In the genomic region with DNA sequence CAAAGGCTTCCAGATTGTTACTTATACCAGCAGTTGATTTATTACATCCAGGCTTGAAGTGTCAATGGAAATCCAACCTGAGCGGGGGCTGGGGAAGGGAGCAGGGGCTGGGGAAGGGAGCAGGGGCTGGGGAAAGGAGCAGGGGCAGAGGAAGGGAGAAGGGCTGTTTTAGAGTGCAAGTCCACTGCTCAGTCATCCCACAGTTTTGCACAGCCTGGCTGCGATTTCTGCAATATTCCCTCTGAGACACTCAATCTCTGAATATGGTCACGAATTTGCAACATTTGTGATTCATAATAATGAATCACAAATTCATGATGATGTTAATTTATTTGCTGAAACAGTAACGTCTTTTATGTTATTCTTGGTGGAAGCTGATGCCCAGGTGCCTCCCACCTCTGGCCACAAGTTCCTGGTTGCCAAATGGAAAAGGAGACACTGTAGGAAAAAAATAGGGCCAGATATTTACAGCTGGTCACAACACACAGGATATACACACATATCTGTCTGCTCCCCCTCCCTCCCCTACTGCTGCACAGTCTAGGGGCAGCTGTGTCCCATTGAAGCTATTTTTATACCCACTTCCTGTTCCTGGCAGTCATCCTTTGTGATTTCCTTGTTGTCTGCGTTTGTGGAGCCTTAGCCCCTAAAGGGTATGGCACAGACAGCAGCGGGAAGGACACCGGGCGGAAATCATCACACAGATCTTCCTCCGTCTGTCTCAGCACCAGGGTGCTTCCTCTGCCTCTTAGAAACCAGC, we compare ENCODE assay signal across 11 cellular contexts.
DNase-seq lines count a peak whose midpoint lies in the region; ATAC-seq, FAIRE-seq and TF ChIP-seq lines count a peak whose summit lies in the region.
"Had no signal": no experiment of that assay in that cellular context is flagged by ENCODE, and none has a peak within 500 bp of the region (broad histone marks: within the 10 kb centered on the region; RNA-seq: fewer than 3 reads in every experiment).

No MANE protein-coding gene starts in this region.

- H3K36me3 ChIP-seq in fibroblast of lung (ENCODE audit: control insufficient read depth, insufficient read depth, low read length) (no peaks in the 10 kb centered on the region), trophoblast cell (ENCODE audit: control insufficient read depth in 1 of 2, insufficient read depth in 2 of 2, low read length in 2 of 2) (no peaks in the 10 kb centered on the region)

- no peak overlapping the region for H2AK5ac ChIP-seq in trophoblast cell (ENCODE audit: low read length)

- WGBS in trophoblast cell (ENCODE audit: extremely low coverage, insufficient coverage, insufficient read length): no CpG with 5 or more reads among the region's 9 CpGs

- no peak overlapping the region for H3K4me3 ChIP-seq in fibroblast of lung (replicated peaks in 1 of 4; ENCODE audit: control extremely low read depth in 1 of 4, insufficient read depth in 1 of 4, low read depth in 3 of 4, low read length in 4 of 4)
- H3K4me3 ChIP-seq in trophoblast cell (ENCODE audit: low read depth, low read length): no peak overlapping the region
- H3K4me3 ChIP-seq: dorsolateral prefrontal cortex had no signal

- peaks cover 12% of the 10 kb centered on the region for H3K79me1 ChIP-seq in trophoblast cell (ENCODE audit: low read length)

- H3K79me2 ChIP-seq in fibroblast of lung (ENCODE audit: control insufficient read depth, insufficient read depth, low read length) (no peaks in the 10 kb centered on the region), trophoblast cell (ENCODE audit: control insufficient read depth, insufficient read depth, low read length, poor library complexity) (no peaks in the 10 kb centered on the region)

- no peak for ATAC-seq in GM18511 (IDR thresholded peaks at IDR 0.05; ENCODE audit: unreplicated experiment)

- H4K8ac ChIP-seq in trophoblast cell (ENCODE audit: low read depth, low read length): no peak overlapping the region

- peak overlapping the region; percentile 21 for H2AFZ ChIP-seq in fibroblast of lung (ENCODE audit: low read length)
- no peak overlapping the region for H2AFZ ChIP-seq in trophoblast cell (ENCODE audit: insufficient read depth, low read length, poor library complexity)

- DNase-seq in GM03348 (ENCODE audit: low spot score) (peak; percentile 43), NCI-H345 (lab: John Stamatoyannopoulos, UW) (peak; percentile 57), fibroblast of lung (ENCODE audit: low read depth in 2 of 2) (peak; percentile 33 to 71), trophoblast cell (no peak), NCI-H1048 (lab: John Stamatoyannopoulos, UW) (no peak), RCC 7860 (ENCODE audit: low spot score) (no peak)
- DNase-seq in stimulated activated CD4-positive, alpha-beta T cell treated with anti-CD3 and anti-CD28 coated beads, Interleukin-1b, Interleukin-23, amount 100 ng/mL, for 48 hours: no peak
- DNase-seq: activated gamma-delta T cell, dorsolateral prefrontal cortex had no signal

- H3K4me1 ChIP-seq in fibroblast of lung (ENCODE audit: control insufficient read depth, extremely low read depth, insufficient read depth, low read length) (peaks cover 4% of the 10 kb centered on the region), trophoblast cell (ENCODE audit: control insufficient read depth in 1 of 2, insufficient read depth in 2 of 2, low read length in 2 of 2) (peaks cover 9 to 16% of the 10 kb centered on the region in 2 experiments)

- H3K27me3 ChIP-seq in fibroblast of lung (ENCODE audit: control insufficient read depth, insufficient read depth, low read length): peaks cover 3% of the 10 kb centered on the region
- no peaks in the 10 kb centered on the region for H3K27me3 ChIP-seq in trophoblast cell (ENCODE audit: insufficient read depth, low read length)
- H3K27me3 ChIP-seq: dorsolateral prefrontal cortex had no signal

- H3K9ac ChIP-seq in fibroblast of lung (ENCODE audit: insufficient read depth, low read length) (no peak overlapping the region), trophoblast cell (ENCODE audit: low read length) (no peak overlapping the region)

- H3K14ac ChIP-seq in trophoblast cell (ENCODE audit: low read length): no peak overlapping the region

- no peak overlapping the region for H3K23ac ChIP-seq in trophoblast cell (ENCODE audit: low read length)

- no peak overlapping the region for H3K18ac ChIP-seq in trophoblast cell (ENCODE audit: low read length)

- H2BK12ac ChIP-seq in trophoblast cell (ENCODE audit: low read length): no peak overlapping the region

- no peak overlapping the region for H2BK5ac ChIP-seq in trophoblast cell (ENCODE audit: low read depth, low read length, poor library complexity)

- H4K20me1 ChIP-seq in fibroblast of lung (ENCODE audit: control insufficient read depth, extremely low read depth, insufficient read depth, low read length): no peaks in the 10 kb centered on the region

- FAIRE-seq in RCC 7860 (lab: Jason Lieb, UNC): no peak
- FAIRE-seq: G401.6 had no signal

- no peaks in the 10 kb centered on the region for H3K9me3 ChIP-seq in fibroblast of lung (ENCODE audit: control insufficient read depth, insufficient read depth, low read depth, low read length)
- H3K9me3 ChIP-seq in trophoblast cell (ENCODE audit: insufficient read depth, low read depth, low read length): no peaks in the 10 kb centered on the region

- H4K12ac ChIP-seq in trophoblast cell (ENCODE audit: low read depth, low read length): no peak overlapping the region

- peak overlapping the region; percentile 38 for H3K4me2 ChIP-seq in fibroblast of lung (ENCODE audit: extremely low read depth, insufficient read depth, low read length)
- no peak overlapping the region for H3K4me2 ChIP-seq in trophoblast cell (ENCODE audit: low read length)

- no peak overlapping the region for H2BK120ac ChIP-seq in trophoblast cell (ENCODE audit: insufficient read depth, low read length, poor library complexity)

- H3K27ac ChIP-seq in fibroblast of lung (ENCODE audit: insufficient read depth, low read length) (no peak overlapping the region), trophoblast cell (ENCODE audit: low read depth, low read length) (peak overlapping the region; percentile 60)

- H3K4ac ChIP-seq in trophoblast cell (ENCODE audit: low read depth, low read length): no peak overlapping the region

- no peak for TF ChIP-seq CTCF in fibroblast of lung (conservative IDR thresholded peaks at IDR 0.05 in 1 of 2, IDR thresholded peaks at IDR 0.05 in 1 of 2; ENCODE audit: low read depth in 1 of 2, low read length in 2 of 2)

- H4K91ac ChIP-seq in trophoblast cell (ENCODE audit: low read depth, low read length): no peak overlapping the region

Comparison
In these comparisons a context has a peak if more than half of its experiments do, and no peak if none do; other contexts are left out.
1. DNase-seq: peak in GM03348 (single experiment), NCI-H345 (single experiment) and fibroblast of lung (2 of 2); none in trophoblast cell (0 of 2), NCI-H1048 (single experiment), stimulated activated CD4-positive, alpha-beta T cell treated with anti-CD3 and anti-CD28 coated beads, Interleukin-1b, Interleukin-23, amount 100 ng/mL, for 48 hours (single experiment) and RCC 7860 (single experiment).